Comparison of ENCODE assay signal across 14 cellular contexts in the genomic region with DNA sequence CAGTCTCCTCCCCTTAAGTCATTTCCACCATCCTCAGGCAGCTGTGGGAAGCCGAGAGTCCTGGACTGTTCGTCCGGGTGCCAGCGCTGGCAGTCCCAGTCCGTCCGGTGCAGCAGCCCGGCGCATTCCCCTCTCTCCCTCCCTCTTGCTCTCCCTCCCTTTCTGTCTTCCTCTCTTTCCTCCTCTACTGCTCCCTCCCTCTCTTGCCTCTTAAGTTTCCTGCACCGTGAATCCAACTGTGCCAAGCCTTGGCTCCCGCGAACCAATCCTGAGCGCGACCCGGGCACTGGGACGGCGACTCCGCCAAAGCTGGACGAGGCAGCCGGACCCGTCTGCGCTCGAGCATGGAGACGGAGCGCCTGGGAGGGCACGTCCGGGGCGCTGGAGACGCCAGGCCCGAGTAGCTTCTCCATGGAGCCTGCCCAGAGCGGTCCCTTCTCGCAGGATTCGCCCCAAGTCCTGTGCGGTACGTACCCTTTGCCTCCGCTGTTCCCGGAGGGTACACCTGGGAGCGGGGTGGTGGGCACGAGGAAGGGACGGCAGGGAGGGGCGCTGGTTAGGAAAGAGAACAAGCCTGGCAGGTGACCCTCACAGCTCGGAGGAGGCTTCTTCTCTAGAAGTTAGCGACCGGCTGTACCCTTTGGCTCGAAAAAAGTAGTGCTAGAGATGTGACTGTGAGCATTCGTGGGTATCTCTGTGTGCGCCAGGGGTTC. TPM values are rescaled to one million over a fixed set of nuclear protein-coding genes. Genes with fewer than 3 reads are reported as not detected.
DNase-seq lines count a peak whose midpoint lies in the region; ATAC-seq lines count a peak whose summit lies in the region.
"Had no signal": no experiment of that assay in that cellular context is flagged by ENCODE, and none has a peak within 500 bp of the region (broad histone marks: within the 10 kb centered on the region; RNA-seq: fewer than 3 reads in every experiment).

No MANE protein-coding gene starts in this region.

- intact Hi-C loops in Right ventricle myocardium inferior (cut with DNase I): no loop called here
- intact Hi-C loops in cardiac septum (cut with DNase I): no loop called here
- intact Hi-C loops in aorta (cut with DNase I): no loop called here

- H3K27ac Mint-ChIP-seq in T-helper 17 cell: no peak overlapping the region
- H3K27ac Mint-ChIP-seq: activated naive CD4-positive, alpha-beta T cell treated with anti-CD3 and anti-CD28 coated beads, Interleukin-2, amount 50 U/mL, for 72 hours had no signal

- H3K36me3 Mint-ChIP-seq in T-helper 17 cell (ENCODE audit: low read depth): peaks cover 6% of the 10 kb centered on the region

- no peak overlapping the region for H3K27ac ChIP-seq in aorta (ENCODE audit: low read depth in 1 of 2, low read length in 2 of 2)
- H3K27ac ChIP-seq: uterus had no signal

- no peaks in the 10 kb centered on the region for H3K36me3 ChIP-seq in aorta (ENCODE audit: control insufficient read depth in 1 of 2, insufficient read depth in 2 of 2, low read length in 1 of 2)
- H3K36me3 ChIP-seq: uterus had no signal

- peaks cover 10% of the 10 kb centered on the region for H3K4me1 Mint-ChIP-seq in T-helper 17 cell

- WGBS in aorta, 2 donors: 2% methylated on average over 46 of the region's 46 CpGs

- no peaks in the 10 kb centered on the region for H3K9me3 ChIP-seq in T-helper 17 cell (ENCODE audit: control insufficient read depth, low read length, poor library complexity, severe bottlenecking)
- no peaks in the 10 kb centered on the region for H3K9me3 ChIP-seq in aorta (ENCODE audit: control insufficient read depth, low read length)
- H3K9me3 ChIP-seq: uterus had no signal

- no peak overlapping the region for H3K4me3 ChIP-seq in aorta (ENCODE audit: low read length in 2 of 2)
- H3K4me3 ChIP-seq: uterus had no signal

- no peaks in the 10 kb centered on the region for H3K4me1 ChIP-seq in aorta (ENCODE audit: control insufficient read depth in 1 of 2, insufficient read depth in 2 of 2, low read length in 2 of 2)
- H3K4me1 ChIP-seq: uterus had no signal

- H3K4me3 Mint-ChIP-seq in T-helper 17 cell: peak overlapping the region; percentile 3

- DNase-seq in Right ventricle myocardium inferior (ENCODE audit: missing footprints) (peak; percentile 72), cardiac septum (ENCODE audit: low spot score) (no peak), T-helper 17 cell (no peak), iPS-NIHi7 (ENCODE audit: extremely low spot score) (peak; percentile 50), aorta (no peak), left lobe of liver (ENCODE audit: low spot score) (no peak)
- DNase-seq: activated CD4-positive, alpha-beta T cell treated with anti-CD3 and anti-CD28 coated beads, Interleukin-2, amount 50 U/mL, for 48 hours; PC-3; uterus had no signal

- ATAC-seq in Right ventricle myocardium inferior: no peak
- ATAC-seq in T-helper 17 cell: no peak
- ATAC-seq in aorta (ENCODE audit: low FRiP score): peak; percentile 8
- no peak for ATAC-seq in left lobe of liver
- ATAC-seq in GM19455 (IDR thresholded peaks at IDR 0.05; ENCODE audit: unreplicated experiment): no peak
- no peak for ATAC-seq in HG03108 (IDR thresholded peaks at IDR 0.05; ENCODE audit: unreplicated experiment)
- ATAC-seq: PC-3 had no signal

- peaks cover 85% of the 10 kb centered on the region for H3K27me3 Mint-ChIP-seq in T-helper 17 cell

- no peaks in the 10 kb centered on the region for H3K27me3 ChIP-seq in aorta (ENCODE audit: control insufficient read depth in 1 of 2, insufficient read depth in 2 of 2, low read length in 1 of 2)

RNA-seq across cellular contexts. Expression of gene NXPH1, which starts 1.0 kb away (rescaled TPM):
- total RNA-seq in Right ventricle myocardium inferior (not detected), cardiac septum (not detected), T-helper 17 cell (not detected), aorta (not detected), left lobe of liver (not detected)
- polyA plus RNA-seq in aorta: not detected
- total RNA-seq: activated naive CD4-positive, alpha-beta T cell treated with anti-CD3 and anti-CD28 coated beads, Interleukin-2, amount 50 U/mL, for 72 hours; dermis microvascular lymphatic vessel endothelial cell; fibroblast of villous mesenchyme; PC-3 had no signal

Comparison
In these comparisons a context has a peak if more than half of its experiments do, and no peak if none do; other contexts are left out.
1. DNase-seq: peak in Right ventricle myocardium inferior (single experiment) and iPS-NIHi7 (single experiment); none in cardiac septum (single experiment), T-helper 17 cell (0 of 3), aorta (0 of 2) and left lobe of liver (single experiment).